In the genomic region with DNA sequence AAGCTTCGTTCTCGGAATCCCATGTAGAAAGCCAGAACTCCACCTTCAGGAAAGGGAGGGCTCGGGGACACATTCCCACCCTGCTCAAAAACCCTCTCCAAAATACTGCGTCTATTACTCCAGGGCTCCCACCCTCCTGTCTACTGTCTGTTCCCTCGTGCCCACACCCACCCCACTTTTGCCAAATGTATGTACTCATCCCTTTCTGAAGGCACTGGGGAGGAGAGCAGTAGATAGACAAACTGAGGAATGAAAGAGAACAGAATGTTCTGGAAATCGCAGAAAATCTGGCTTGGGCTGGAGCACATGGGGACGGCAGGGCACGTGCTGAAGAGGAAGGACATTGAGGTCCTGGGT, we compare ENCODE assay signal across 17 cellular contexts. TPM values are rescaled to one million over a fixed set of nuclear protein-coding genes. Genes with fewer than 3 reads are reported as not detected.
"Had no signal": no experiment of that assay in that cellular context is flagged by ENCODE, and none has a peak within 500 bp of the region (broad histone marks: within the 10 kb centered on the region; RNA-seq: fewer than 3 reads in every experiment).

No MANE protein-coding gene starts in this region.

- DNase-seq: activated CD4-positive, alpha-beta T cell treated with anti-CD3 and anti-CD28 coated beads, Interleukin-2, amount 10 ng/mL, durations not matched to agents 24 days and 14 days; activated CD8-positive, alpha-beta memory T cell treated with anti-CD3 and anti-CD28 coated beads for 24 hours; activated naive CD4-positive, alpha-beta T cell treated with anti-CD3 and anti-CD28 coated beads, Interleukin-2, amount 10 ng/mL, durations not matched to agents 7 days and 5 days; adrenal gland; effector memory CD8-positive, alpha-beta T cell; hippocampal formation; naive thymus-derived CD4-positive, alpha-beta T cell; SK-N-SH; stimulated activated CD4-positive, alpha-beta T cell treated with anti-CD3 and anti-CD28 coated beads, Interleukin-4, amount 100 ng/mL, for 1 hour; stimulated activated CD8-positive, alpha-beta memory T cell treated with anti-CD3 and anti-CD28 coated beads, Interleukin-4, amount 100 ng/mL, for 48 hours; stimulated activated naive CD8-positive, alpha-beta T cell treated with anti-CD3 and anti-CD28 coated beads, Interleukin-15, Interleukin-2, amounts not matched to agents 100 U/mL and 50 U/mL, for 24 hours; T-helper 1 cell had no signal

- H3K4me3 ChIP-seq: adrenal gland, lung, psoas muscle had no signal

- H3K9ac ChIP-seq: SK-N-SH had no signal

- H3K9me3 ChIP-seq: adrenal gland, psoas muscle had no signal

- H3K36me3 ChIP-seq: adrenal gland had no signal

- H3K27ac ChIP-seq: adrenal gland, epithelial cell of prostate, psoas muscle had no signal

- H3K4me1 ChIP-seq: adrenal gland, psoas muscle had no signal

- H3K4me2 ChIP-seq: SK-N-SH had no signal

- H3K27me3 ChIP-seq: adrenal gland had no signal

- ATAC-seq: effector memory CD8-positive, alpha-beta T cell; naive thymus-derived CD4-positive, alpha-beta T cell; stimulated activated naive CD8-positive, alpha-beta T cell treated with anti-CD3 and anti-CD28 coated beads, Interleukin-15, Interleukin-2, amounts not matched to agents 100 U/mL and 50 U/mL, for 24 hours; WTC11 had no signal

RNA-seq across cellular contexts. Expression of a gene that starts 55.0 kb away (rescaled TPM):
- total RNA-seq: activated CD4-positive, alpha-beta T cell treated with anti-CD3 and anti-CD28 coated beads, Interleukin-2, amount 10 ng/mL, durations not matched to agents 24 days and 14 days; adrenal gland; lung; naive thymus-derived CD4-positive, alpha-beta T cell; psoas muscle; temporal lobe; WTC11 had no signal
- polyA plus RNA-seq: adrenal gland; lung; naive thymus-derived CD4-positive, alpha-beta T cell; psoas muscle; SK-N-SH had no signal
